9 cellular contexts compared by ENCODE assay signal in genomic region chr17:77324227-77324626, GRCh38.
A peak's percentile ranks its signal among the peaks of the same experiment; 100 is the strongest.
DNase-seq lines count a peak whose midpoint lies in the region; ATAC-seq, FAIRE-seq and TF ChIP-seq lines count a peak whose summit lies in the region.
"Had no signal": no experiment of that assay in that cellular context is flagged by ENCODE, and none has a peak within 500 bp of the region (broad histone marks: within the 10 kb centered on the region; RNA-seq: fewer than 3 reads in every experiment).

No MANE protein-coding gene starts in this region.

- H3K4me3 ChIP-seq in liver (ENCODE audit: low read depth in 1 of 3, low read length in 3 of 3) (no peak overlapping the region), HepG2 (replicated peaks in 1 of 3; ENCODE audit: insufficient read depth in 1 of 3, low read depth in 2 of 3, low read length in 3 of 3) (no peak overlapping the region), cardiac fibroblast (replicated peaks in 1 of 2; ENCODE audit: low read depth in 2 of 2, low read length in 2 of 2) (peak overlapping the region; percentile 31 to 63), muscle layer of colon (ENCODE audit: low read depth in 1 of 2, low read length in 2 of 2) (no peak overlapping the region), uterus (no peak overlapping the region)

- DNase-seq in HepG2 (ENCODE audit: low spot score) (no peak), cardiac fibroblast (ENCODE audit: low read depth in 2 of 2) (no peak), uterus (peak; percentile 29 to 30), GM19239 (ENCODE audit: insufficient read length, low spot score) (no peak), activated gamma-delta T cell treated with Interleukin-2 at 50 U/mL for 16 hours (no peak)
- DNase-seq: DMS79 had no signal

- intact Hi-C loops in HepG2 (cut with micrococcal nuclease; ENCODE audit: unreplicated experiment) (loop anchor here (5.0 kb wide), 1 partner anchor 37 kb away; no protein-coding TSS in a partner anchor), uterus (cut with DNase I; ENCODE audit: low total_unique reads) (no loop called here)

- TF ChIP-seq EP300 in HepG2 (IDR thresholded peaks at IDR 0.05; ENCODE audit: low read depth in 2 of 2, low read length in 2 of 2) (no peak), HepG2 (CRISPR knock-in tag; IDR thresholded peaks at IDR 0.05; ENCODE audit: borderline replicate concordance) (no peak)

- TF ChIP-seq POLR2A in HepG2 (IDR thresholded peaks at IDR 0.05; ENCODE audit: insufficient read depth in 1 of 2, low read depth in 2 of 2, low read length in 2 of 2) (no peak), uterus (IDR thresholded peaks at IDR 0.05) (no peak)

- no peak overlapping the region for H3K4me2 ChIP-seq in HepG2 (ENCODE audit: low read depth, low read length)

- CTCF ChIA-PET in HepG2 (lab: Yijun Ruan, JAX; ENCODE audit: low intra/inter-chr PET ratio, low total read pairs): no interaction called here

- H3K27ac ChIP-seq in liver (ENCODE audit: low read depth in 1 of 2, low read length in 2 of 2) (peak overlapping the region; percentile 88 to 92), HepG2 (ENCODE audit: extremely low read length, insufficient read depth, low read length) (no peak overlapping the region), muscle layer of colon (ENCODE audit: low read depth, low read length) (peak overlapping the region; percentile 73), uterus (peak overlapping the region; percentile 93 to 98)

- in situ Hi-C loops in HepG2 (cut with HindIII; ENCODE audit: extremely low pct_ligation_motif_present, low pct_unique_long_range_greater_than_20kb): no loop called here

- TF ChIP-seq RAD21 in liver (IDR thresholded peaks at IDR 0.05) (no peak), HepG2 (CRISPR knock-in tag; IDR thresholded peaks at IDR 0.05) (no peak)

- H3K9me3 ChIP-seq in liver (ENCODE audit: control insufficient read depth in 4 of 4, low read length in 3 of 4) (no peaks in the 10 kb centered on the region), HepG2 (ENCODE audit: low read length) (no peaks in the 10 kb centered on the region), muscle layer of colon (ENCODE audit: low read length) (no peaks in the 10 kb centered on the region), uterus (no peaks in the 10 kb centered on the region)

- H2AFZ ChIP-seq in HepG2 (ENCODE audit: low read length): no peak overlapping the region

- H3K4me1 ChIP-seq in liver (ENCODE audit: control insufficient read depth in 4 of 4, insufficient read depth in 4 of 4, low read length in 3 of 4) (peaks cover 15 to 66% (median 50%) of the 10 kb centered on the region in 4 donors), HepG2 (ENCODE audit: insufficient read depth, low read length) (peaks cover 66% of the 10 kb centered on the region), muscle layer of colon (ENCODE audit: insufficient read depth, low read length) (peaks cover 75% of the 10 kb centered on the region), uterus (peaks cover 19 to 31% of the 10 kb centered on the region in 2 donors)

- POLR2A ChIA-PET in HepG2 (lab: Yijun Ruan, JAX): interaction anchor here (2.1 to 3.5 kb wide), 2 partner anchors 11 to 38 kb away, joined by 15 to 31 read pairs; no protein-coding TSS in a partner anchor

- peaks cover 91% of the 10 kb centered on the region for H3K79me2 ChIP-seq in HepG2 (ENCODE audit: insufficient read depth, low read length)

- FAIRE-seq in HepG2 (lab: Jason Lieb, UNC) (no peak), GM19239 (lab: Jason Lieb, UNC) (no peak)

- WGBS in liver: 92% methylated on average over 8 of the region's 8 CpGs
- 94% methylated on average over 8 of the region's 8 CpGs for WGBS in HepG2 (ENCODE audit: low lambda C conversion rate)

- H3K27me3 ChIP-seq in liver (ENCODE audit: control insufficient read depth in 4 of 4, insufficient read depth in 4 of 4, low read length in 3 of 4): no peaks in the 10 kb centered on the region
- no peaks in the 10 kb centered on the region for H3K27me3 ChIP-seq in HepG2 (ENCODE audit: control insufficient read depth in 1 of 2, insufficient read depth in 2 of 2, low read length in 2 of 2)
- H3K27me3 ChIP-seq in muscle layer of colon (ENCODE audit: control insufficient read depth in 1 of 2, insufficient read depth in 2 of 2, low read length in 2 of 2): no peaks in the 10 kb centered on the region
- no peaks in the 10 kb centered on the region for H3K27me3 ChIP-seq in uterus

- H3K36me3 ChIP-seq in liver (ENCODE audit: control insufficient read depth in 4 of 4, insufficient read depth in 3 of 4, low read depth in 1 of 4, low read length in 3 of 4): no peaks in the 10 kb centered on the region
- peaks cover 15 to 33% of the 10 kb centered on the region in 2 experiments; a peak in 4 of 5 replicates for H3K36me3 ChIP-seq in HepG2 (replicated peaks in 1 of 2; ENCODE audit: control insufficient read depth in 1 of 2, insufficient read depth in 2 of 2, low read length in 2 of 2)
- H3K36me3 ChIP-seq in muscle layer of colon (ENCODE audit: insufficient read depth, low read length): no peaks in the 10 kb centered on the region
- H3K36me3 ChIP-seq in uterus: no peaks in the 10 kb centered on the region

- H4K20me1 ChIP-seq in HepG2 (ENCODE audit: insufficient read depth, low read length): peaks cover 67% of the 10 kb centered on the region; the same call in 1 of the 2 replicates

- BruUV-seq in HepG2 (replicated peaks; lab: Mats Ljungman, UMichigan): no TSS peak

- no peak for ATAC-seq in HepG2
- ATAC-seq in HG03354 (IDR thresholded peaks at IDR 0.05; ENCODE audit: poor library complexity, severe bottlenecking, unreplicated experiment): no peak

- no peak overlapping the region for H3K9ac ChIP-seq in liver (ENCODE audit: low read depth in 1 of 2, low read length in 2 of 2)
- no peak overlapping the region for H3K9ac ChIP-seq in HepG2 (ENCODE audit: insufficient read depth, low read depth, low read length)
- peak overlapping the region; percentile 29 for H3K9ac ChIP-seq in muscle layer of colon (ENCODE audit: low read length)

- no peak for TF ChIP-seq CTCF in liver (IDR thresholded peaks at IDR 0.05; ENCODE audit: low read depth, low read length, missing input control)
- TF ChIP-seq CTCF in HepG2 (CRISPR knock-in tag; IDR thresholded peaks at IDR 0.05): no peak
- no peak for TF ChIP-seq CTCF in cardiac fibroblast (IDR thresholded peaks at IDR 0.05; ENCODE audit: low read depth, low read length)
- TF ChIP-seq CTCF in uterus (IDR thresholded peaks at IDR 0.05): no peak

TF ChIP-seq in liver, 16 proteins besides CTCF, POLR2A, EP300 and RAD21 (continues in another document):
- no peak for TF ChIP-seq ZBTB33 (IDR thresholded peaks at IDR 0.05)
- TF ChIP-seq NR2F2 (IDR thresholded peaks at IDR 0.05): no peak
- TF ChIP-seq YY1 (IDR thresholded peaks at IDR 0.05): no peak
- TF ChIP-seq FOXA2 (IDR thresholded peaks at IDR 0.05): no peak
- no peak for TF ChIP-seq ATF3 (IDR thresholded peaks at IDR 0.05)

TF ChIP-seq in HepG2, 621 proteins besides CTCF, POLR2A, EP300 and RAD21:
- TF ChIP-seq ZXDC (CRISPR knock-in tag; IDR thresholded peaks at IDR 0.05): no peak
- TF ChIP-seq SYNCRIP (IDR thresholded peaks at IDR 0.05; ENCODE audit: insufficient read depth, low read depth, low read length): no peak
- TF ChIP-seq SETDB1 (CRISPR knock-in tag; IDR thresholded peaks at IDR 0.05; ENCODE audit: borderline replicate concordance): no peak
- TF ChIP-seq IRF9 (CRISPR knock-in tag; IDR thresholded peaks at IDR 0.05; ENCODE audit: borderline replicate concordance): no peak
- no peak for TF ChIP-seq ZNF546 (CRISPR knock-in tag; conservative IDR thresholded peaks at IDR 0.05)
- TF ChIP-seq ZBTB37 (CRISPR knock-in tag; IDR thresholded peaks at IDR 0.05): no peak
TF ChIP-seq in HepG2: peak in this region for 0.

Comparison
In these comparisons a context has a peak if more than half of its experiments do, and no peak if none do; other contexts are left out.
1. H3K4me3 ChIP-seq: peak in cardiac fibroblast (2 of 2); none in liver (0 of 3), HepG2 (0 of 3), muscle layer of colon (0 of 2) and uterus (0 of 2).
2. DNase-seq: peak in uterus (2 of 2); none in HepG2 (single experiment), cardiac fibroblast (0 of 2), GM19239 (single experiment) and activated gamma-delta T cell treated with Interleukin-2 at 50 U/mL for 16 hours (single experiment).